ENCODE assay signal across 9 cellular contexts in the genomic region with DNA sequence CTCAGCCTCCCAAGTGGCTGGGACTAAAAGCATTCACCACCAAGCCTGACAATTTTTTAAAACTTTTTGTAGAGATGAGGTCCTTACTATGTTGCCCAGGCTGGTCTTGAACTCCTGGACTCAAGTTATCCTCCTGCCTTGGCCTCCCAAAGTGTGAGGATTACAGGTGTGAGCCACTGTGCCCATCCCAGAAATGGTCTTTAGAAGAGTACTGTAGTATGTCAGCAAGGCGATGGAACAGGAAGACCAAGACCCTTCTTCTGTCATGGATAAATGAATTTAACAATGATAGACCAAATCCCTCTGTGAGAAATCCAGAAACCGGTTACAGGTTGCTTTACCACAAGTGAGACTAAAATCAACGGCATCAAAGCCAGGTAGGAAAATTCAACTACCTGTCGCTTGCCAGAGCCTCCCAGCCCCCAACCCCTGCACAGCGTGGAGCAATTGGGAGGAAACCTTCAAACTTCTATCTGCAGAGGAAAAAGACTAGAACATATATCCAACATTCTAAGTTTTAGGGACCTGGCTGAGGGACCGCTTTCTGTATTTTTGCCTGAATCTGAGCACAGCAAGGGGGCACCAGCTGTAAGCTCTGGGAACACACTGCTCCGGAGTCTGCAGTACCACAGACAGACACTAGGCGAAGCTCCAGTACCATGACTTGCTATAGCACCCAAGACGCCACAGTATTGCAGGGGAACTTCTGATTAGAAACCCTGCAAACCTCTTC. TPM values are rescaled to one million over a fixed set of nuclear protein-coding genes. Genes with fewer than 3 reads are reported as not detected.
DNase-seq lines count a peak whose midpoint lies in the region; ATAC-seq and TF ChIP-seq lines count a peak whose summit lies in the region.
"Had no signal": no experiment of that assay in that cellular context is flagged by ENCODE, and none has a peak within 500 bp of the region (broad histone marks: within the 10 kb centered on the region; RNA-seq: fewer than 3 reads in every experiment).

No MANE protein-coding gene starts in this region.

- peaks cover 48% of the 10 kb centered on the region for H3K4me1 Mint-ChIP-seq in CD14-positive monocyte
- no peaks in the 10 kb centered on the region for H3K4me1 Mint-ChIP-seq in chondrocyte (ENCODE audit: low read depth)

- no peaks in the 10 kb centered on the region for H3K9me3 ChIP-seq in right lobe of liver

- no peaks in the 10 kb centered on the region for H3K36me3 ChIP-seq in right lobe of liver

- TF ChIP-seq CTCF in CD14-positive monocyte (IDR thresholded peaks at IDR 0.05) (peak; percentile 98), chondrocyte (IDR thresholded peaks at IDR 0.05) (peak; percentile 76), right lobe of liver (IDR thresholded peaks at IDR 0.05) (peak; percentile 91 to 97 (median 94))

- H3K4me1 ChIP-seq in right lobe of liver, result no peaks in the 10 kb centered on the region

- H3K9me3 Mint-ChIP-seq in CD14-positive monocyte, result peaks cover 0 to 5% (median 0%) of the 10 kb centered on the region in 7 donors
- peaks cover 1% of the 10 kb centered on the region for H3K9me3 Mint-ChIP-seq in chondrocyte (ENCODE audit: low read depth)
- H3K9me3 Mint-ChIP-seq: T-helper 1 cell treated with Interleukin-12 subunit alpha and Interleukin-12 subunit beta and Interleukin-4 antibody, amounts not matched to agents 30 μg/mL and 1 μg/mL, for 36 hours had no signal

- intact Hi-C loops in CD14-positive monocyte (cut with micrococcal nuclease) (loop anchor here (5.0 kb wide), 3 partner anchors 57 to 282 kb away; a partner anchor contains a TSS), right lobe of liver (cut with DNase I) (loop anchor here in 1 of 2 donors (10.0 kb wide), 1 partner anchor 64 kb away; a partner anchor contains a TSS)

- no peak overlapping the region for H3K4me3 ChIP-seq in right lobe of liver

- no peak overlapping the region for H3K27ac ChIP-seq in right lobe of liver

- H3K27me3 Mint-ChIP-seq in CD14-positive monocyte (ENCODE audit: low read depth in 3 of 3) (peaks cover 8 to 15% (median 13%) of the 10 kb centered on the region in 3 donors), chondrocyte (ENCODE audit: low read depth) (peaks cover 39% of the 10 kb centered on the region)

- ATAC-seq in GM19324 (IDR thresholded peaks at IDR 0.05; ENCODE audit: low FRiP score, unreplicated experiment) (peak; percentile 95), HG03354 (IDR thresholded peaks at IDR 0.05; ENCODE audit: poor library complexity, severe bottlenecking, unreplicated experiment) (peak; percentile 100), right lobe of liver (peak; percentile 100)
- ATAC-seq in activated CD4-positive, CD25-positive, alpha-beta regulatory T cell treated with anti-CD3 and anti-CD28 coated beads, Interleukin-2, amount 50 U/mL, for 24 hours, result peak; percentile 93

- no peak for TF ChIP-seq POLR2A in right lobe of liver (IDR thresholded peaks at IDR 0.05)

- no peaks in the 10 kb centered on the region for H3K27me3 ChIP-seq in right lobe of liver

- peak overlapping the region; percentile 17 to 77 for H3K4me3 Mint-ChIP-seq in CD14-positive monocyte
- H3K4me3 Mint-ChIP-seq in chondrocyte (ENCODE audit: unreplicated experiment), result no peak overlapping the region
- H3K4me3 Mint-ChIP-seq: T-helper 1 cell treated with Interleukin-12 subunit alpha and Interleukin-12 subunit beta and Interleukin-4 antibody, amounts not matched to agents 30 μg/mL and 1 μg/mL, for 36 hours had no signal

- H3K27ac Mint-ChIP-seq in CD14-positive monocyte (peak overlapping the region in 4 of 7 donors; percentile 43 to 69 (median 58)), chondrocyte (ENCODE audit: unreplicated experiment) (no peak overlapping the region)
- H3K27ac Mint-ChIP-seq: T-helper 1 cell treated with Interleukin-12 subunit alpha and Interleukin-12 subunit beta and Interleukin-4 antibody, amounts not matched to agents 30 μg/mL and 1 μg/mL, for 36 hours had no signal

- WGBS in right lobe of liver (ENCODE audit: insufficient coverage, low coverage, low lambda C conversion rate, missing lambda C conversion rate), result 16% methylated on average over 7 of the region's 9 CpGs

- DNase-seq in CD14-positive monocyte (ENCODE audit: low spot score), result peak; percentile 76
- peak; percentile 43 for DNase-seq in NCI-H446 treated with DMSO at 0.1 percent for 48 hours (lab: John Stamatoyannopoulos, UW)
- DNase-seq in chondrocyte (ENCODE audit: low spot score), result no peak
- DNase-seq in right lobe of liver, result peak; percentile 72 to 77 (median 74)
- peak; percentile 60 to 71 (median 64) for DNase-seq in stimulated activated CD4-positive, alpha-beta T cell treated with anti-CD3 and anti-CD28 coated beads, TNF-alpha, amount 100 ng/mL, for 48 hours (ENCODE audit: low read depth in 3 of 3)

- H3K36me3 Mint-ChIP-seq in CD14-positive monocyte, result no peaks in the 10 kb centered on the region
- no peaks in the 10 kb centered on the region for H3K36me3 Mint-ChIP-seq in chondrocyte (ENCODE audit: low read depth)

RNA-seq across cellular contexts. Expression of a gene that starts 51.3 kb away (rescaled TPM):
- polyA plus RNA-seq in CD14-positive monocyte, result 10 to 100 TPM; 35.4 to 38.0 TPM
- total RNA-seq in chondrocyte (50.3 to 55.9 TPM (median 51.6 TPM) in 3 replicates), right lobe of liver (10 to 100 TPM; 11.6 to 25.2 (median 15.9) TPM)

RNA-seq across cellular contexts. Expression of a gene that starts 57.5 kb away (rescaled TPM):
- polyA plus RNA-seq in CD14-positive monocyte, result over 10,000 TPM; 13,865 to 46,644 TPM
- total RNA-seq in chondrocyte (not detected in 3 replicates), right lobe of liver (10 to 100 TPM in 5 of 6 experiments, 1 to 10 TPM in 1; 3.5 to 69.9 (median 18.8) TPM)
